In genomic region chr1:207444514-207445208, GRCh38 we compare ENCODE assay signal across 17 cellular contexts. TPM values are rescaled to one million over a fixed set of nuclear protein-coding genes. Genes with fewer than 3 reads are reported as not detected.
DNase-seq lines count a peak whose midpoint lies in the region; ATAC-seq, FAIRE-seq and TF ChIP-seq lines count a peak whose summit lies in the region.
"Had no signal": no experiment of that assay in that cellular context is flagged by ENCODE, and none has a peak within 500 bp of the region (broad histone marks: within the 10 kb centered on the region; RNA-seq: fewer than 3 reads in every experiment).

No MANE protein-coding gene starts in this region.

- H3K4me1 ChIP-seq in GM12878 (ENCODE audit: control insufficient read depth, insufficient read depth, low read length) (peaks cover 8% of the 10 kb centered on the region; the same call in 1 of the 2 replicates), right lobe of liver (no peaks in the 10 kb centered on the region), mesenchymal stem cell (ENCODE audit: control insufficient read depth, insufficient read depth, low read depth, low read length) (no peaks in the 10 kb centered on the region)
- H3K4me1 ChIP-seq: HAP-1 had no signal

- WGBS in GM12878 (ENCODE audit: insufficient coverage, insufficient replicate concordance, low lambda C conversion rate, missing lambda C conversion rate), result under 1% methylated on average over 5 of the region's 5 CpGs
- WGBS in right lobe of liver (ENCODE audit: insufficient coverage, low coverage, low lambda C conversion rate, missing lambda C conversion rate), result 73% methylated on average over 5 of the region's 5 CpGs
- WGBS in mesenchymal stem cell, result 53% methylated on average over 3 of the region's 5 CpGs

- no peak overlapping the region for H2BK15ac ChIP-seq in mesenchymal stem cell (ENCODE audit: low read depth, poor library complexity, severe bottlenecking)

- H3K79me1 ChIP-seq in mesenchymal stem cell (replicated peaks; ENCODE audit: low read length, poor library complexity, severe bottlenecking), result no peaks in the 10 kb centered on the region

- no peak overlapping the region for H3K4me3 Mint-ChIP-seq in activated CD8-positive, alpha-beta memory T cell treated with anti-CD3 and anti-CD28 coated beads, Interleukin-2, amount 10 ng/mL, durations not matched to agents 7 days and 5 days
- H3K4me3 Mint-ChIP-seq: B cell; CD4-positive, alpha-beta memory T cell had no signal

- no peaks in the 10 kb centered on the region for H3K79me2 ChIP-seq in GM12878 (ENCODE audit: control insufficient read depth, insufficient read depth, low read length)

- CTCF ChIA-PET in GM12878 (lab: Yijun Ruan, JAX), result interaction anchor here (0.6 to 1.6 kb wide), 3 partner anchors 9 to 40 kb away, joined by 4 read pairs; partner anchors contain the start of gene CR2
- CTCF ChIA-PET in activated CD8-positive, alpha-beta memory T cell treated with anti-CD3 and anti-CD28 coated beads, Interleukin-2, amount 10 ng/mL, durations not matched to agents 7 days and 5 days (lab: Charles Lee), result interaction anchor here (0.7 kb wide), 1 partner anchor 304 kb away, joined by 3 read pairs; no protein-coding TSS in a partner anchor

- H3K36me3 Mint-ChIP-seq in activated CD8-positive, alpha-beta memory T cell treated with anti-CD3 and anti-CD28 coated beads, Interleukin-2, amount 10 ng/mL, durations not matched to agents 7 days and 5 days, result no peaks in the 10 kb centered on the region
- H3K36me3 Mint-ChIP-seq: CD4-positive, alpha-beta memory T cell had no signal

- H3K9me3 ChIP-seq in GM12878 (replicated peaks; ENCODE audit: control insufficient read depth, insufficient read depth, low read length) (no peaks in the 10 kb centered on the region), right lobe of liver (no peaks in the 10 kb centered on the region), mesenchymal stem cell (ENCODE audit: control insufficient read depth, low read length) (no peaks in the 10 kb centered on the region)
- H3K9me3 ChIP-seq: HAP-1 had no signal

- H4K8ac ChIP-seq in mesenchymal stem cell (ENCODE audit: low read length), result no peak overlapping the region

- TF ChIP-seq POLR2A in GM12891 (IDR thresholded peaks at IDR 0.05; ENCODE audit: low read depth, low read length) (no peak), GM12878 (IDR thresholded peaks at IDR 0.05; ENCODE audit: low read depth, low read length) (no peak), right lobe of liver (IDR thresholded peaks at IDR 0.05) (no peak)

- TF ChIP-seq EP300 in GM12878 (IDR thresholded peaks at IDR 0.05; ENCODE audit: borderline replicate concordance in 1 of 2, control insufficient read depth in 1 of 2, low read depth in 2 of 2, low read length in 2 of 2), result no peak

- no peak overlapping the region for H3K4ac ChIP-seq in mesenchymal stem cell (ENCODE audit: low read depth in 1 of 2, low read length in 2 of 2)

- H2AFZ ChIP-seq in GM12878 (ENCODE audit: control insufficient read depth, low read depth, low read length) (peak overlapping the region; percentile 5; the same call in 1 of the 2 replicates), mesenchymal stem cell (ENCODE audit: low read depth, low read length) (no peak overlapping the region)

- no peaks in the 10 kb centered on the region for H3K9me3 Mint-ChIP-seq in activated CD8-positive, alpha-beta memory T cell treated with anti-CD3 and anti-CD28 coated beads, Interleukin-2, amount 10 ng/mL, durations not matched to agents 7 days and 5 days (ENCODE audit: low read depth)

- no peak for DNase-seq in GM12891 (ENCODE audit: insufficient read length, low spot score)
- no peak for DNase-seq in GM12878 (ENCODE audit: low read depth, low spot score)
- no peak for DNase-seq in right lobe of liver
- no peak for DNase-seq in activated CD8-positive, alpha-beta memory T cell treated with anti-CD3 and anti-CD28 coated beads, Interleukin-2, amount 10 ng/mL, durations not matched to agents 7 days and 5 days
- DNase-seq in SKM-1 (lab: John Stamatoyannopoulos, UW; ENCODE audit: unreplicated experiment), result no peak
- no peak for DNase-seq in mesenchymal stem cell
- DNase-seq: C1 segment of cervical spinal cord; CD4-positive, alpha-beta memory T cell; DMS79; GOT3; Kasumi-1; KBM-7 had no signal

- H3K4me2 ChIP-seq in GM12878 (ENCODE audit: control insufficient read depth, insufficient read depth), result peak overlapping the region; percentile 3
- no peak overlapping the region for H3K4me2 ChIP-seq in mesenchymal stem cell (ENCODE audit: low read length, poor library complexity, severe bottlenecking)

- peaks cover 18% of the 10 kb centered on the region for H3K27me3 Mint-ChIP-seq in activated CD8-positive, alpha-beta memory T cell treated with anti-CD3 and anti-CD28 coated beads, Interleukin-2, amount 10 ng/mL, durations not matched to agents 7 days and 5 days
- H3K27me3 Mint-ChIP-seq: B cell had no signal

- no peak overlapping the region for H2BK12ac ChIP-seq in mesenchymal stem cell (ENCODE audit: low read length in 2 of 2)

- in situ Hi-C loops in GM12878 (cut with MboI), result no loop called here

- peak; percentile 58 for ATAC-seq in GM19395 (IDR thresholded peaks at IDR 0.05; ENCODE audit: unreplicated experiment)
- peak; percentile 76 for ATAC-seq in GM12878
- ATAC-seq in right lobe of liver, result no peak
- no peak for ATAC-seq in activated CD8-positive, alpha-beta memory T cell treated with anti-CD3 and anti-CD28 coated beads, Interleukin-2, amount 10 ng/mL, durations not matched to agents 7 days and 5 days

- no peak overlapping the region for H3K9ac ChIP-seq in GM12878 (ENCODE audit: control insufficient read depth, insufficient read depth, low read length)
- H3K9ac ChIP-seq in mesenchymal stem cell (ENCODE audit: low read length), result no peak overlapping the region

- POLR2A ChIA-PET in GM12878 (lab: Charles Lee), result no interaction called here

- no peak overlapping the region for H3K18ac ChIP-seq in mesenchymal stem cell (ENCODE audit: low read depth in 1 of 2, low read length in 2 of 2)

- no peak overlapping the region for H2BK120ac ChIP-seq in mesenchymal stem cell (ENCODE audit: low read depth, low read length)

- H3K4me3 ChIP-seq in GM12878 (peak overlapping the region; percentile 16; the same call in 1 of the 2 replicates), right lobe of liver (no peak overlapping the region), mesenchymal stem cell (ENCODE audit: insufficient read depth in 1 of 2, low read depth in 1 of 2, low read length in 2 of 2) (no peak overlapping the region)
- H3K4me3 ChIP-seq: HAP-1 had no signal

- no peak overlapping the region for H3K27ac Mint-ChIP-seq in activated CD8-positive, alpha-beta memory T cell treated with anti-CD3 and anti-CD28 coated beads, Interleukin-2, amount 10 ng/mL, durations not matched to agents 7 days and 5 days
- H3K27ac Mint-ChIP-seq: B cell; CD4-positive, alpha-beta memory T cell had no signal

- no peaks in the 10 kb centered on the region for H4K20me1 ChIP-seq in GM12878 (ENCODE audit: control insufficient read depth, insufficient read depth)

- no peaks in the 10 kb centered on the region for H3K4me1 Mint-ChIP-seq in activated CD8-positive, alpha-beta memory T cell treated with anti-CD3 and anti-CD28 coated beads, Interleukin-2, amount 10 ng/mL, durations not matched to agents 7 days and 5 days

- no TSS peak for BruUV-seq in GM12878 (replicated peaks; lab: Mats Ljungman, UMichigan)

- H3K27ac ChIP-seq in GM12878 (ENCODE audit: control insufficient read depth, insufficient read depth) (no peak overlapping the region), right lobe of liver (no peak overlapping the region), mesenchymal stem cell (ENCODE audit: low read length, poor library complexity, severe bottlenecking) (no peak overlapping the region)

- no peak overlapping the region for H4K91ac ChIP-seq in mesenchymal stem cell (ENCODE audit: low read length)

- SMC1A ChIA-PET in GM12878 (lab: Charles Lee; ENCODE audit: uncharacterized antibody, unreplicated experiment), result interaction anchor here (1.5 to 1.8 kb wide), 3 partner anchors 11 to 48 kb away, joined by 3 to 10 read pairs (median 5); no protein-coding TSS in a partner anchor

- TF ChIP-seq CTCF in GM12878 (IDR thresholded peaks at IDR 0.05 in 2 of 3, conservative IDR thresholded peaks at IDR 0.05 in 1 of 3; ENCODE audit: control insufficient read depth in 2 of 3, extremely low read depth in 1 of 3, insufficient read depth in 1 of 3, low read depth in 3 of 3, low read length in 3 of 3) (no peak), right lobe of liver (IDR thresholded peaks at IDR 0.05) (no peak)

- FAIRE-seq in GM12891 (lab: Jason Lieb, UNC) (peak; percentile 86), GM12878 (lab: Jason Lieb, UNC) (no peak)
- FAIRE-seq: A204.1 had no signal

- H2AK5ac ChIP-seq in mesenchymal stem cell (ENCODE audit: low read length, severe bottlenecking), result no peak overlapping the region

- TF ChIP-seq RAD21 in GM12878 (IDR thresholded peaks at IDR 0.05; ENCODE audit: insufficient read depth, low read depth, low read length), result no peak

- RAD21 ChIA-PET in GM12878 (lab: Charles Lee; ENCODE audit: unreplicated experiment), result interaction anchor here (1.2 kb wide), 3 partner anchors 15 to 55 kb away, joined by 4 to 7 read pairs (median 4); no protein-coding TSS in a partner anchor

- no peaks in the 10 kb centered on the region for H3K36me3 ChIP-seq in GM12878 (ENCODE audit: control insufficient read depth in 2 of 2, insufficient read depth in 2 of 2, low read length in 1 of 2)
- H3K36me3 ChIP-seq in right lobe of liver, result no peaks in the 10 kb centered on the region
- no peaks in the 10 kb centered on the region for H3K36me3 ChIP-seq in mesenchymal stem cell (ENCODE audit: control insufficient read depth in 1 of 2, insufficient read depth in 2 of 2, low read depth in 1 of 2, low read length in 2 of 2)
- H3K36me3 ChIP-seq: HAP-1 had no signal

- no peak overlapping the region for H2BK5ac ChIP-seq in mesenchymal stem cell (ENCODE audit: low read depth, low read length, poor library complexity, severe bottlenecking)

- H3K14ac ChIP-seq in mesenchymal stem cell (ENCODE audit: low read length in 2 of 2), result no peak overlapping the region

- no peak overlapping the region for H3K23ac ChIP-seq in mesenchymal stem cell (ENCODE audit: low read length in 2 of 2)

- H3K27me3 ChIP-seq in GM12878 (replicated peaks in 1 of 2; ENCODE audit: control insufficient read depth in 2 of 2, insufficient read depth in 2 of 2, low read length in 1 of 2) (no peaks in the 10 kb centered on the region), right lobe of liver (no peaks in the 10 kb centered on the region), mesenchymal stem cell (ENCODE audit: control insufficient read depth in 1 of 2, insufficient read depth in 1 of 2, low read length in 2 of 2) (peaks cover 12% of the 10 kb centered on the region in 2 experiments)

- intact Hi-C loops in GM12878 (cut with micrococcal nuclease; ENCODE audit: unreplicated experiment) (no loop called here), right lobe of liver (cut with DNase I) (no loop called here)

RNA-seq across cellular contexts. Expression of gene CR2, which starts 9.5 kb away (rescaled TPM):
- polyA plus RNA-seq in GM12891 (2012; ENCODE audit: low read depth, missing spikeins), result 45.8 TPM
- 117 and 119 TPM in 2 replicates for total RNA-seq in GM12878 (2013; cell fraction: nucleolus; rRNA removed)
- total RNA-seq in GM12878 (2014; rRNA removed) (48.8 and 56.5 TPM in 2 replicates), GM12878 (2014; rRNA removed; fragmentation: Illumina TruSeq; extraction: Trizol) (46.1 and 55.3 TPM in 2 replicates), GM12878 (2021) (67.3 and 74.8 TPM in 2 replicates), right lobe of liver (under 1 TPM in 1 of 6 experiments, not detected in 5; 0.07 TPM)
- polyA plus RNA-seq in GM12878 (2011; ENCODE audit: low read depth), result 75.4 TPM
- polyA plus RNA-seq in GM12878 (2011; rRNA removed) (2.0 and 2.2 TPM in 2 replicates), GM12878 (2014; fragmentation: Illumina TruSeq; extraction: Trizol) (72.8 and 102 TPM in 2 replicates), GM12878 (2014; fragmentation: Nextera tagmentation; extraction: Ambion mirVana) (10 to 100 TPM; 21.1 to 24.4 TPM), GM12878 (2014; rRNA removed) (43.7 and 52.3 TPM in 2 replicates), GM12878 (2016; fragmentation: Nextera tagmentation; extraction: Ambion mirVana) (10 to 100 TPM; 58.2 to 64.3 TPM)
- 1.2 and 1.8 TPM in 2 replicates for polyA plus RNA-seq in GM12878 (2011; cell fraction: cytosol; rRNA removed)
- polyA plus RNA-seq in GM12878 (2011; cell fraction: nucleus; rRNA removed), result 4.1 and 6.6 TPM in 2 replicates
- polyA plus RNA-seq in GM12878 (2012), result 46.0 and 59.9 TPM in 2 replicates
- polyA minus RNA-seq in GM12878 (2011; rRNA and poly(A)+ RNA removed), result 0.93 and 1.5 TPM in 2 replicates
- 0.73 and 0.94 TPM in 2 replicates for polyA minus RNA-seq in GM12878 (2011; cell fraction: cytosol; rRNA and poly(A)+ RNA removed)
- polyA minus RNA-seq in GM12878 (2011; cell fraction: nucleus; rRNA and poly(A)+ RNA removed), result 1.8 and 2.1 TPM in 2 replicates
- total RNA-seq in activated CD8-positive, alpha-beta memory T cell treated with anti-CD3 and anti-CD28 coated beads, Interleukin-2, amount 10 ng/mL, durations not matched to agents 7 days and 5 days, result not detected
- not detected for polyA plus RNA-seq in mesenchymal stem cell (2013, experiment 1 of 2)
- polyA plus RNA-seq in mesenchymal stem cell (2013, experiment 2 of 2), result not detected
- total RNA-seq: G401 had no signal

RNA-seq across cellular contexts. Expression of gene CR1, which starts 51.3 kb away (rescaled TPM):
- polyA plus RNA-seq in GM12891 (2012; ENCODE audit: low read depth, missing spikeins), result 3.6 TPM
- 45.0 and 50.3 TPM in 2 replicates for total RNA-seq in GM12878 (2013; cell fraction: nucleolus; rRNA removed)
- total RNA-seq in GM12878 (2014; rRNA removed) (8.0 and 9.2 TPM in 2 replicates), GM12878 (2014; rRNA removed; fragmentation: Illumina TruSeq; extraction: Trizol) (5.6 and 5.9 TPM in 2 replicates), GM12878 (2021) (7.3 and 7.8 TPM in 2 replicates), right lobe of liver (1 to 10 TPM; 1.1 to 7.8 (median 2.0) TPM)
- polyA plus RNA-seq in GM12878 (2011; ENCODE audit: low read depth), result 3.9 TPM
- polyA plus RNA-seq in GM12878 (2011; rRNA removed) (0.24 and 0.30 TPM in 2 replicates), GM12878 (2014; fragmentation: Illumina TruSeq; extraction: Trizol) (5.5 and 5.7 TPM in 2 replicates), GM12878 (2014; fragmentation: Nextera tagmentation; extraction: Ambion mirVana) (1 to 10 TPM in 1 of 2 experiments, under 1 TPM in 1; 0.53 to 1.6 TPM), GM12878 (2014; rRNA removed) (4.4 and 5.8 TPM in 2 replicates), GM12878 (2016; fragmentation: Nextera tagmentation; extraction: Ambion mirVana) (1 to 10 TPM; 2.6 to 2.9 TPM)
- polyA plus RNA-seq in GM12878 (2011; cell fraction: cytosol; rRNA removed), result 0.18 and 0.22 TPM in 2 replicates
- 0.40 and 0.44 TPM in 2 replicates for polyA plus RNA-seq in GM12878 (2011; cell fraction: nucleus; rRNA removed)
- 4.0 and 5.3 TPM in 2 replicates for polyA plus RNA-seq in GM12878 (2012)
- polyA minus RNA-seq in GM12878 (2011; rRNA and poly(A)+ RNA removed), result 0.41 and 1.2 TPM in 2 replicates
- 1.1 TPM in 1 of 2 replicates, not detected in the other for polyA minus RNA-seq in GM12878 (2011; cell fraction: cytosol; rRNA and poly(A)+ RNA removed)
- 0.48 TPM in 2 replicates for polyA minus RNA-seq in GM12878 (2011; cell fraction: nucleus; rRNA and poly(A)+ RNA removed)
- under 1 TPM in 1 of 2 experiments, not detected in 1; 0.18 TPM for total RNA-seq in activated CD8-positive, alpha-beta memory T cell treated with anti-CD3 and anti-CD28 coated beads, Interleukin-2, amount 10 ng/mL, durations not matched to agents 7 days and 5 days
- not detected for polyA plus RNA-seq in mesenchymal stem cell (2013, experiment 1 of 2)
- polyA plus RNA-seq in mesenchymal stem cell (2013, experiment 2 of 2), result not detected
- total RNA-seq: G401 had no signal

Comparison
In these comparisons a context has a peak if more than half of its experiments do, and no peak if none do; other contexts are left out.
1. ATAC-seq: peak in GM19395 (single experiment) and GM12878 (single experiment); none in right lobe of liver (0 of 4) and activated CD8-positive, alpha-beta memory T cell treated with anti-CD3 and anti-CD28 coated beads, Interleukin-2, amount 10 ng/mL, durations not matched to agents 7 days and 5 days (single experiment).
2. RNA of gene CR2, which starts 9.5 kb away (total RNA-seq): 46.1 to 119 TPM in GM12878; not detected in activated CD8-positive, alpha-beta memory T cell treated with anti-CD3 and anti-CD28 coated beads, Interleukin-2, amount 10 ng/mL, durations not matched to agents 7 days and 5 days and 0.07 TPM in right lobe of liver; every median in the first group is over 10 times any median in the second.